In the genomic region with DNA sequence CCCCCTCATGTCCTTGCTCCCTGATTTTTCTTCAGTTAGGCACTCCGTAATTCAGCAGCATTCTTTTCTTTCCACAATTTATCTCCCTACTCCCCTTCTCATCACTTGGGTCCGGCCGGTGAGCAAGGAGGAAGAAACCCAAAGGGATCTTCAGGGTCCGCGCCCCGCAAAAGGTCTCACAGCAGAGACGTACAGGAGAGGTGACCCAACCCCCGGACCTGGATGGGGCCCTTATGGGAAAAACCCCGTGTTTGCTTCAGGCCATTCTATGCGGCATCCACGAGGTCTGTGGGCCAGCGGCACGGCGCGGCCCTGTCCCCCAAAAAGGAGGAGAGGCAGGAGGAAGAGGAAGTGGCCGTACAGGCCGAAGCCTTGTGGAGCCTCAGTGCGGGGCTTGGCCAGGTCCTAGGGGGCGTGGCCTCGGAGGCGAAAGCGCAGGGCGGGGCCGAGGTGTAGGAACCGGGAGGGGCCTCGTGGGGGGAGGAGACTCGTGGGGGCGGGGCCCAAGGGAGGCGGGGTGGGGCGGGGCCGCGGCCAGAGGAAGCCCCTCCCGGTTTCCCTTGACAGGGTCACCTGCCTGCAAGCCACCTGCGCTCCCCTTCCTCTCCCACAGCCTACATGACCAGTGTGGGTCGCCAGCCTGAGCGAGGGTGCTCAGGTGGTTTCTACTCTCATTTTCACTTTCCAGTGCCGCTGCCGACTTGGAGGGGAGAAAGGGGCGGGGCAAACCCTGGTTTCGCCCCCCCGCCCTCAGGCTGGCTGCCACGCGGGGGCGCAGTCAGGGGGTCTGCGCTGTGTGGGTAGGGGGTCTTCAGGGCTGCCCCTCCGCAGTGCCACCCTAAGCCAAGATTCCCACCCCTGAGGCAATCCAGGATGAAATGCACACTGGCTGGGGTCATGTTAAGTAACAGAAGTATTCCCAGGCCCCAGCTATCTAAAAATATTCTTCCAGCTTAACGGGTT, we compare ENCODE assay signal across 8 cellular contexts.
DNase-seq lines count a peak whose midpoint lies in the region; ATAC-seq and TF ChIP-seq lines count a peak whose summit lies in the region.

No MANE protein-coding gene starts in this region.

- no peaks in the 10 kb centered on the region for H4K20me1 ChIP-seq in GM23248 (ENCODE audit: insufficient read depth)

- H3K4me1 ChIP-seq in GM23248 (ENCODE audit: insufficient read depth) (peaks cover 8% of the 10 kb centered on the region; the same call in 1 of the 2 replicates), adrenal gland (replicated peaks in 1 of 2) (peaks cover 0 to 13% of the 10 kb centered on the region in 2 donors), upper lobe of right lung (peaks cover 5% of the 10 kb centered on the region)

- H3K27ac ChIP-seq in GM23248, result peak overlapping the region; percentile 40
- H3K27ac ChIP-seq in adrenal gland, result peak overlapping the region in 3 of 5 donors; percentile 73 to 88 (median 76)
- H3K27ac ChIP-seq in upper lobe of right lung, result peak overlapping the region; percentile 82

- H3K27me3 ChIP-seq in GM23248 (replicated peaks; ENCODE audit: insufficient read depth) (no peaks in the 10 kb centered on the region), adrenal gland (no peaks in the 10 kb centered on the region), upper lobe of right lung (no peaks in the 10 kb centered on the region)

- 4 to 6% methylated on average over 26 to 44 of the region's 47 CpGs for WGBS in GM23248 (ENCODE audit: low coverage in 1 of 2, low lambda C conversion rate in 2 of 2, missing lambda C conversion rate in 2 of 2), 2 experiments
- WGBS in adrenal gland, 4 donors, result 4 to 22% (median 7%) methylated on average over 12 to 45 of the region's 47 CpGs

- no peaks in the 10 kb centered on the region for H3K9me3 ChIP-seq in GM23248 (ENCODE audit: low read depth)
- no peaks in the 10 kb centered on the region for H3K9me3 ChIP-seq in adrenal gland (replicated peaks in 1 of 3)
- H3K9me3 ChIP-seq in upper lobe of right lung, result no peaks in the 10 kb centered on the region

- peak in 1 of 2 donors; percentile 80 for TF ChIP-seq POLR2A in adrenal gland (IDR thresholded peaks at IDR 0.05)

- peak overlapping the region; percentile 99 for H2AFZ ChIP-seq in GM23248

- H3K4me3 ChIP-seq in GM23248 (peak overlapping the region; percentile 93), adrenal gland (peak overlapping the region; percentile 25 to 93 (median 92)), upper lobe of right lung (peak overlapping the region; percentile 75)

- TF ChIP-seq CTCF in adrenal gland (IDR thresholded peaks at IDR 0.05) (peak in 5 of 6 experiments; percentile 10 to 58 (median 42)), upper lobe of right lung (IDR thresholded peaks at IDR 0.05) (peak; percentile 34)

- H3K79me2 ChIP-seq in GM23248 (ENCODE audit: insufficient read depth), result no peaks in the 10 kb centered on the region

- H3K9ac ChIP-seq in GM23248, result peak overlapping the region; percentile 91

- H3K4me2 ChIP-seq in GM23248 (ENCODE audit: unreplicated experiment), result peak overlapping the region; percentile 77

- no peaks in the 10 kb centered on the region for H3K9me2 ChIP-seq in GM23248 (ENCODE audit: insufficient read depth)

- 0 out of 2 replicates have a peak, but pooled peaks cover 9% of the 10 kb centered on the region for H3F3A ChIP-seq in GM23248 (ENCODE audit: insufficient read depth)

- DNase-seq in G401 (ENCODE audit: low spot score) (peak; percentile 90), GM23248 (peak; percentile 98), Kasumi-1 (lab: John Stamatoyannopoulos, UW) (peak; percentile 72 to 81), SW 1271 (lab: John Stamatoyannopoulos, UW) (peak; percentile 10 to 67), adrenal gland (peak; percentile 94 to 98 (median 96)), left cardiac atrium (peak; percentile 96), posterior vena cava (ENCODE audit: low spot score) (peak; percentile 98), upper lobe of right lung (peak; percentile 98)

- peak; percentile 100 for ATAC-seq in left cardiac atrium
- peak; percentile 100 for ATAC-seq in upper lobe of right lung

- no peaks in the 10 kb centered on the region for H3K36me3 ChIP-seq in GM23248 (ENCODE audit: low read depth)
- no peaks in the 10 kb centered on the region for H3K36me3 ChIP-seq in adrenal gland (replicated peaks in 1 of 2)
- H3K36me3 ChIP-seq in upper lobe of right lung, result no peaks in the 10 kb centered on the region

- in situ Hi-C loops in G401 (cut with HindIII; ENCODE audit: low sequenced_read_pairs) (no loop called here), GM23248 (cut with MboI) (no loop called here)

- intact Hi-C loops in adrenal gland (cut with DNase I), result no loop called here
- intact Hi-C loops in left cardiac atrium (cut with DNase I), result no loop called here
- intact Hi-C loops in posterior vena cava (cut with DNase I), result loop anchor here in 1 of 2 donors (10.0 kb wide), 1 partner anchor 60 kb away; no protein-coding TSS in a partner anchor
- intact Hi-C loops in upper lobe of right lung (cut with DNase I), result no loop called here

Comparison
In these comparisons a context has a peak if more than half of its experiments do, and no peak if none do; other contexts are left out.
1. Peak in every context shown above with its lines: DNase-seq, ATAC-seq, H3K4me3 ChIP-seq and H3K27ac ChIP-seq.
2. DNase-seq: peak in every context shown above with its lines; median percentile 98 in GM23248; 98 in posterior vena cava; 98 in upper lobe of right lung; 96 in adrenal gland; 96 in left cardiac atrium; 90 in G401; 76 in Kasumi-1; 38 in SW 1271.